Comparison of ENCODE assay signal across 10 cellular contexts in the genomic region with DNA sequence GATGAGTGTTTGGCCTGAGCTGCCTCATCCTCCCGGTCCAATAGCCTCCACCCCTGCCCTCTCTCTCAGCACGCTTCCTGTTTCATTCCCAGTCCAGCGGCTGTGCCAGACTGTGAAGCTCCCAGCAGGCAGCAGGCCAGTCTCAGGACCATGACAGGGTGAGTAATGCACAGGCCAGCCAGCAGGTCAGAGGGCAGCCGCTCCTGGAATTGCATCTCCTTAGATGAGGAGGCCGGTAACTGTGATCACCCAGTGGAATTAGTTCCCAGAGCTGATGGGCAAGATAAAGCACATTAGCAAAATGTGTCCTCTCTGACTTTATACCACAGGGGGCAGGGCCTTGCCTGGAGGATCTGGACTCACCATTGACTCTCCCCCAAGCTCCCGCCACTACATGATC.
DNase-seq lines count a peak whose midpoint lies in the region; ATAC-seq and TF ChIP-seq lines count a peak whose summit lies in the region.
"Had no signal": no experiment of that assay in that cellular context is flagged by ENCODE, and none has a peak within 500 bp of the region (broad histone marks: within the 10 kb centered on the region; RNA-seq: fewer than 3 reads in every experiment).

No MANE protein-coding gene starts in this region.

- H3K36me3 ChIP-seq in HEK293 (ENCODE audit: control insufficient read depth in 2 of 2, insufficient read depth in 1 of 2, low read length in 2 of 2) (no peaks in the 10 kb centered on the region), stomach (no peaks in the 10 kb centered on the region)
- H3K36me3 ChIP-seq: thoracic aorta had no signal

- POLR2A ChIA-PET in HEK293 (lab: Yijun Ruan, JAX): no interaction called here
- POLR2A ChIA-PET in activated CD8-positive, alpha-beta T cell treated with anti-CD3 and anti-CD28 coated beads, Interleukin-2, amount 10 ng/mL, durations not matched to agents 7 days and 5 days (lab: Charles Lee): interaction anchor here (0.6 to 2.0 kb wide), 3 partner anchors 34 to 132 kb away, joined by 3 to 6 read pairs (median 4); no protein-coding TSS in a partner anchor

- CTCF ChIA-PET in HEK293 (lab: Yijun Ruan, JAX): interaction anchor here (0.7 to 1.6 kb wide), 5 partner anchors 10 to 298 kb away, joined by 3 to 7 read pairs (median 3); no protein-coding TSS in a partner anchor
- CTCF ChIA-PET in activated CD8-positive, alpha-beta T cell treated with anti-CD3 and anti-CD28 coated beads, Interleukin-2, amount 10 ng/mL, durations not matched to agents 7 days and 5 days (lab: Charles Lee): interaction anchor here (1.0 to 7.8 kb wide), 2 partner anchors 11 to 13 kb away, joined by 3 to 61 read pairs; no protein-coding TSS in a partner anchor

- H3K9me3 ChIP-seq in HEK293 (ENCODE audit: control insufficient read depth, insufficient read depth, low read depth, low read length): no peaks in the 10 kb centered on the region
- no peaks in the 10 kb centered on the region for H3K9me3 ChIP-seq in stomach
- H3K9me3 ChIP-seq: thoracic aorta had no signal

- DNase-seq in amniotic epithelial cell (ENCODE audit: low read depth) (peak; percentile 81), kidney glomerular epithelial cell (lab: John Stamatoyannopoulos, UW) (peak; percentile 67), stomach (peak; percentile 39)
- DNase-seq in NK-92 treated with Interleukin-12 subunit alpha and Interleukin-12 subunit beta, amount 100 ng/mL, for 24 hours (lab: John Stamatoyannopoulos, UW): no peak
- DNase-seq in stimulated activated CD4-positive, alpha-beta T cell treated with anti-CD3 and anti-CD28 coated beads, Interleukin-4, amount 100 ng/mL, for 24 hours: no peak
- no peak for DNase-seq in activated CD8-positive, alpha-beta T cell treated with anti-CD3 and anti-CD28 coated beads, Interleukin-2, amount 10 ng/mL, durations not matched to agents 7 days and 5 days
- DNase-seq: activated CD4-positive, alpha-beta T cell treated with anti-CD3 and anti-CD28 coated beads for 4 hours had no signal

- no peak for ATAC-seq in GM21381 (IDR thresholded peaks at IDR 0.05; ENCODE audit: unreplicated experiment)
- ATAC-seq in activated CD8-positive, alpha-beta T cell treated with anti-CD3 and anti-CD28 coated beads, Interleukin-2, amount 10 ng/mL, durations not matched to agents 7 days and 5 days: no peak

- H3K4me3 Mint-ChIP-seq in activated CD8-positive, alpha-beta T cell treated with anti-CD3 and anti-CD28 coated beads, Interleukin-2, amount 10 ng/mL, durations not matched to agents 7 days and 5 days: no peak overlapping the region

- intact Hi-C loops in stomach (cut with DNase I; ENCODE audit: low total_unique reads): no loop called here

- H3K27me3 ChIP-seq in stomach: no peaks in the 10 kb centered on the region

- TF ChIP-seq EP300 in stomach (IDR thresholded peaks at IDR 0.05): no peak

- no peaks in the 10 kb centered on the region for H3K4me1 ChIP-seq in HEK293 (ENCODE audit: control insufficient read depth, insufficient read depth, low read length)
- H3K4me1 ChIP-seq in stomach: peaks cover 0 to 14% (median 2%) of the 10 kb centered on the region in 4 donors

- no peak overlapping the region for H3K27ac Mint-ChIP-seq in activated CD8-positive, alpha-beta T cell treated with anti-CD3 and anti-CD28 coated beads, Interleukin-2, amount 10 ng/mL, durations not matched to agents 7 days and 5 days

- H3K27me3 Mint-ChIP-seq in activated CD8-positive, alpha-beta T cell treated with anti-CD3 and anti-CD28 coated beads, Interleukin-2, amount 10 ng/mL, durations not matched to agents 7 days and 5 days (ENCODE audit: low read depth): no peaks in the 10 kb centered on the region

- H3K4me3 ChIP-seq in HEK293 (ENCODE audit: low read depth, low read length) (no peak overlapping the region), stomach (no peak overlapping the region)
- H3K4me3 ChIP-seq: thoracic aorta had no signal

- peaks cover 48% of the 10 kb centered on the region for H3K4me1 Mint-ChIP-seq in activated CD8-positive, alpha-beta T cell treated with anti-CD3 and anti-CD28 coated beads, Interleukin-2, amount 10 ng/mL, durations not matched to agents 7 days and 5 days (ENCODE audit: low read depth)

- no peaks in the 10 kb centered on the region for H3K9me3 Mint-ChIP-seq in activated CD8-positive, alpha-beta T cell treated with anti-CD3 and anti-CD28 coated beads, Interleukin-2, amount 10 ng/mL, durations not matched to agents 7 days and 5 days (ENCODE audit: insufficient read depth)

- peaks cover 4% of the 10 kb centered on the region for H3K36me3 Mint-ChIP-seq in activated CD8-positive, alpha-beta T cell treated with anti-CD3 and anti-CD28 coated beads, Interleukin-2, amount 10 ng/mL, durations not matched to agents 7 days and 5 days (ENCODE audit: low read depth)

- TF ChIP-seq POLR2A in stomach (IDR thresholded peaks at IDR 0.05): no peak

- no peak overlapping the region for H3K27ac ChIP-seq in HEK293 (ENCODE audit: extremely low read depth, low read depth, low read length)
- H3K27ac ChIP-seq in stomach: peak overlapping the region in 1 of 5 donors; percentile 53
- H3K27ac ChIP-seq: thoracic aorta had no signal

- WGBS in stomach, 5 donors: 55 to 81% (median 68%) methylated on average over 5 to 6 of the region's 6 CpGs

- no peak for TF ChIP-seq CTCF in HEK293 (tag by site-specific recombination; IDR thresholded peaks at IDR 0.05)
- no peak for TF ChIP-seq CTCF in stomach (IDR thresholded peaks at IDR 0.05)

TF ChIP-seq in HEK293, 187 proteins besides CTCF, POLR2A, EP300 and RAD21:
- TF ChIP-seq ZNF423 (tag by site-specific recombination; IDR thresholded peaks at IDR 0.05): no peak
- TF ChIP-seq TCF7L2 (IDR thresholded peaks at IDR 0.05; ENCODE audit: borderline replicate concordance, low read depth, low read length): peak; percentile 67; the same call in 1 of the 2 replicates
- peak; percentile 58; the same call in 1 of the 2 replicates for TF ChIP-seq TRIM28 (IDR thresholded peaks at IDR 0.05; ENCODE audit: borderline replicate concordance, low read length)

Comparison
In these comparisons a context has a peak if more than half of its experiments do, and no peak if none do; other contexts are left out.
1. DNase-seq: peak in amniotic epithelial cell (single experiment), kidney glomerular epithelial cell (single experiment) and stomach (single experiment); none in NK-92 treated with Interleukin-12 subunit alpha and Interleukin-12 subunit beta, amount 100 ng/mL, for 24 hours (single experiment), stimulated activated CD4-positive, alpha-beta T cell treated with anti-CD3 and anti-CD28 coated beads, Interleukin-4, amount 100 ng/mL, for 24 hours (single experiment) and activated CD8-positive, alpha-beta T cell treated with anti-CD3 and anti-CD28 coated beads, Interleukin-2, amount 10 ng/mL, durations not matched to agents 7 days and 5 days (single experiment).